27 cellular contexts compared by ENCODE assay signal in genomic region chr2:230166557-230167170, GRCh38. TPM values are rescaled to one million over a fixed set of nuclear protein-coding genes. Genes with fewer than 3 reads are reported as not detected.
"Had no signal": no experiment of that assay in that cellular context is flagged by ENCODE, and none has a peak within 500 bp of the region (broad histone marks: within the 10 kb centered on the region; RNA-seq: fewer than 3 reads in every experiment).

No MANE protein-coding gene starts in this region.

- H3K4me1 ChIP-seq: prostate gland, testis, tibial artery had no signal

- H3K27me3 Mint-ChIP-seq: naive thymus-derived CD4-positive, alpha-beta T cell; stimulated activated memory B cell treated with anti-CD40 and anti-IgM and Interleukin-4, amounts not matched to agents 10 μg/mL and 1 μg/mL and 100 μg/mL, for 72 hours; type B pancreatic cell had no signal

- H3K9me3 Mint-ChIP-seq: nephron; stimulated activated memory B cell treated with anti-CD40 and anti-IgM and Interleukin-4, amounts not matched to agents 10 μg/mL and 1 μg/mL and 100 μg/mL, for 72 hours; type B pancreatic cell had no signal

- H3K9me3 ChIP-seq: esophagus squamous epithelium, heart right ventricle, prostate gland, spleen, testis, tibial artery had no signal

- H3K4me3 Mint-ChIP-seq: naive thymus-derived CD4-positive, alpha-beta T cell; nephron; stimulated activated memory B cell treated with anti-CD40 and anti-IgM and Interleukin-4, amounts not matched to agents 10 μg/mL and 1 μg/mL and 100 μg/mL, for 72 hours; type B pancreatic cell had no signal

- ATAC-seq: heart right ventricle; naive thymus-derived CD4-positive, alpha-beta T cell; right cardiac atrium; stimulated activated memory B cell treated with anti-CD40 and anti-IgM and Interleukin-4, amounts not matched to agents 10 μg/mL and 1 μg/mL and 100 μg/mL, for 72 hours; stimulated activated naive CD8-positive, alpha-beta T cell treated with anti-CD3 and anti-CD28 coated beads, Interleukin-15, Interleukin-2, amounts not matched to agents 100 U/mL and 50 U/mL, for 24 hours had no signal

- H3K4me1 Mint-ChIP-seq: nephron had no signal

- H3K4me3 ChIP-seq: coronary artery, esophagus squamous epithelium, heart right ventricle, prostate gland, skin epidermis, spleen, testis, tibial artery had no signal

- H3K27me3 ChIP-seq: esophagus squamous epithelium, heart right ventricle, spleen, testis, tibial artery had no signal

- H3K36me3 ChIP-seq: prostate gland had no signal

- H3K27ac ChIP-seq: coronary artery, esophagus squamous epithelium, heart right ventricle, prostate gland, skin epidermis, spleen, testis, tibial artery had no signal

- DNase-seq: dermis blood vessel endothelial cell; effector memory CD4-positive, alpha-beta T cell; esophagus squamous epithelium; foreskin melanocyte; glutamatergic neuron; heart right ventricle; hippocampal formation; left colon; mesendoderm; midbrain; naive thymus-derived CD4-positive, alpha-beta T cell; nucleus accumbens; right cardiac atrium; spleen; stimulated activated CD4-positive, alpha-beta T cell treated with anti-CD3 and anti-CD28 coated beads, Interleukin-4, amount 100 ng/mL, for 4 hours; stimulated activated naive CD8-positive, alpha-beta T cell treated with anti-CD3 and anti-CD28 coated beads, Interleukin-15, Interleukin-2, amounts not matched to agents 100 U/mL and 50 U/mL, for 24 hours; substantia nigra; testis; tibial artery had no signal

- H3K27ac Mint-ChIP-seq: nephron; stimulated activated memory B cell treated with anti-CD40 and anti-IgM and Interleukin-4, amounts not matched to agents 10 μg/mL and 1 μg/mL and 100 μg/mL, for 72 hours; type B pancreatic cell had no signal

RNA-seq across cellular contexts. Expression of gene SP140, which starts 58.9 kb away (rescaled TPM):
- total RNA-seq: dermis blood vessel endothelial cell, endothelial cell of umbilical vein, lung microvascular endothelial cell had no signal
- polyA plus RNA-seq: endothelial cell of umbilical vein had no signal
